19 cellular contexts compared by ENCODE assay signal in genomic region chr6:42969934-42970333, GRCh38. TPM values are rescaled to one million over a fixed set of nuclear protein-coding genes. Genes with fewer than 3 reads are reported as not detected.
DNase-seq lines count a peak whose midpoint lies in the region; ATAC-seq and TF ChIP-seq lines count a peak whose summit lies in the region.
"Had no signal": no experiment of that assay in that cellular context is flagged by ENCODE, and none has a peak within 500 bp of the region (broad histone marks: within the 10 kb centered on the region; RNA-seq: fewer than 3 reads in every experiment).

No MANE protein-coding gene starts in this region.

- no peak overlapping the region for H3K27ac ChIP-seq in HEK293 (ENCODE audit: extremely low read depth, low read depth, low read length)
- H3K27ac ChIP-seq in angular gyrus (ENCODE audit: low read depth, low read length): peak overlapping the region; percentile 72
- no peak overlapping the region for H3K27ac ChIP-seq in endodermal cell (ENCODE audit: low read depth, low read length)

- H3K4me3 ChIP-seq in HEK293 (ENCODE audit: low read depth, low read length): no peak overlapping the region
- H3K4me3 ChIP-seq in endodermal cell (ENCODE audit: low read length): no peak overlapping the region
- H3K4me3 ChIP-seq: GM12878 had no signal

- H3K36me3 ChIP-seq in HEK293 (ENCODE audit: control insufficient read depth in 2 of 2, insufficient read depth in 1 of 2, low read length in 2 of 2) (peaks cover 0 to 42% of the 10 kb centered on the region in 2 experiments; a peak in 2 of 3 replicates), endodermal cell (ENCODE audit: control insufficient read depth, insufficient read depth, low read length) (no peaks in the 10 kb centered on the region)

- WGBS in endodermal cell (ENCODE audit: insufficient coverage in 1 of 2, insufficient read length in 1 of 2), 2 experiments: 93 to 100% methylated on average over 2 to 4 of the region's 4 CpGs

- peaks cover 3% of the 10 kb centered on the region for H3K4me1 Mint-ChIP-seq in endodermal cell

- CTCF ChIA-PET in HEK293 (lab: Yijun Ruan, JAX): no interaction called here

- POLR2A ChIA-PET in HEK293 (lab: Yijun Ruan, JAX): interaction anchor here (2.0 to 4.2 kb wide), 2 partner anchors 9 to 14 kb away, joined by 7 to 20 read pairs; partner anchors contain the start of genes PEX6 and PPP2R5D

- H3K27ac Mint-ChIP-seq in endodermal cell: peak overlapping the region; percentile 39
- H3K27ac Mint-ChIP-seq: B cell; CD4-positive, alpha-beta T cell; IgD-negative memory B cell had no signal

- no peaks in the 10 kb centered on the region for H3K9me3 ChIP-seq in HEK293 (ENCODE audit: control insufficient read depth, insufficient read depth, low read depth, low read length)
- no peaks in the 10 kb centered on the region for H3K9me3 ChIP-seq in endodermal cell (ENCODE audit: control insufficient read depth, low read length)

- TF ChIP-seq CTCF in HEK293 (tag by site-specific recombination; IDR thresholded peaks at IDR 0.05): no peak
- no peak for TF ChIP-seq CTCF in endodermal cell (conservative IDR thresholded peaks at IDR 0.05)

- H3K4me1 ChIP-seq in HEK293 (ENCODE audit: control insufficient read depth, insufficient read depth, low read length) (no peaks in the 10 kb centered on the region), endodermal cell (ENCODE audit: control insufficient read depth, insufficient read depth, low read length) (no peaks in the 10 kb centered on the region)

- no peaks in the 10 kb centered on the region for H3K27me3 Mint-ChIP-seq in endodermal cell (ENCODE audit: insufficient read depth)
- H3K27me3 Mint-ChIP-seq: B cell; CD4-positive, alpha-beta T cell; IgD-negative memory B cell had no signal

- peaks cover 24% of the 10 kb centered on the region for H3K36me3 Mint-ChIP-seq in endodermal cell (ENCODE audit: low read depth)

- H3K27me3 ChIP-seq in endodermal cell (ENCODE audit: control insufficient read depth, insufficient read depth, low read length, poor library complexity, severe bottlenecking): no peaks in the 10 kb centered on the region

- H3K4me3 Mint-ChIP-seq in endodermal cell: no peak overlapping the region
- H3K4me3 Mint-ChIP-seq: B cell; CD4-positive, alpha-beta T cell; IgD-negative memory B cell had no signal

- no peaks in the 10 kb centered on the region for H3K9me3 Mint-ChIP-seq in endodermal cell
- H3K9me3 Mint-ChIP-seq: CD4-positive, alpha-beta T cell; IgD-negative memory B cell had no signal

- H3K9ac ChIP-seq in endodermal cell (ENCODE audit: extremely low read depth, low read length, poor library complexity, severe bottlenecking): no peak overlapping the region

- ATAC-seq in GM18867 (IDR thresholded peaks at IDR 0.05; ENCODE audit: unreplicated experiment): no peak
- ATAC-seq: GM12878 had no signal

- DNase-seq in AG20443 (ENCODE audit: low spot score) (peak; percentile 2), endodermal cell (no peak), foreskin melanocyte (no peak), cerebellar nuclear complex (lab: John Stamatoyannopoulos, UW) (no peak)
- no peak for DNase-seq in activated effector memory CD4-positive, alpha-beta T cell treated with Interleukin-2 at 50 U/mL for 16 hours
- DNase-seq: ACHN; C1 segment of cervical spinal cord; Calu3; CD4-positive, alpha-beta T cell; DMS 273 treated with DMSO at 0.1 percent for 48 hours; HCEC 1CT had no signal

TF ChIP-seq in HEK293, 187 proteins besides CTCF, POLR2A, EP300 and RAD21:
- TF ChIP-seq KLF7 (tag by site-specific recombination; IDR thresholded peaks at IDR 0.05; ENCODE audit: borderline replicate concordance) (no peak), ZFHX2 (tag by site-specific recombination; conservative IDR thresholded peaks at IDR 0.05) (0 out of 2 replicates have a peak, but pooled peaks have one; percentile 22), ZNF596 (tag by site-specific recombination; IDR thresholded peaks at IDR 0.05) (no peak), ZNF214 (tag by site-specific recombination; IDR thresholded peaks at IDR 0.05; ENCODE audit: borderline replicate concordance) (no peak), ZBTB17 (tag by site-specific recombination; IDR thresholded peaks at IDR 0.05) (no peak), EGR2 (tag by site-specific recombination; IDR thresholded peaks at IDR 0.05; ENCODE audit: low read depth) (0 out of 2 replicates have a peak, but pooled peaks have one; percentile 33), RBAK (tag by site-specific recombination; IDR thresholded peaks at IDR 0.05) (no peak), PRDM10 (tag by site-specific recombination; IDR thresholded peaks at IDR 0.05) (no peak), ZNF707 (tag by site-specific recombination; IDR thresholded peaks at IDR 0.05) (no peak), ZNF132 (tag by site-specific recombination; IDR thresholded peaks at IDR 0.05; ENCODE audit: borderline replicate concordance) (no peak), ZNF311 (tag by site-specific recombination; IDR thresholded peaks at IDR 0.05; ENCODE audit: borderline replicate concordance) (no peak), ZNF585B (tag by site-specific recombination; IDR thresholded peaks at IDR 0.05) (no peak), TCF7L2 (IDR thresholded peaks at IDR 0.05; ENCODE audit: borderline replicate concordance, low read depth, low read length) (no peak), GLI4 (tag by site-specific recombination; IDR thresholded peaks at IDR 0.05) (no peak)

RNA-seq across cellular contexts. Expression of gene PEX6, which starts 9.0 kb away (rescaled TPM):
- 10 to 100 TPM; 17.2 to 21.4 TPM for total RNA-seq in endodermal cell
- polyA plus RNA-seq in endodermal cell (2013, experiment 1 of 2): 8.5 TPM
- 7.7 TPM for polyA plus RNA-seq in endodermal cell (2013, experiment 2 of 2)

RNA-seq across cellular contexts. Expression of gene GNMT, which starts 9.4 kb away (rescaled TPM):
- under 1 TPM; 0.75 to 0.84 TPM for total RNA-seq in endodermal cell
- 1.1 TPM for polyA plus RNA-seq in endodermal cell (2013, experiment 1 of 2)
- polyA plus RNA-seq in endodermal cell (2013, experiment 2 of 2): 1.1 TPM
- total RNA-seq: Daoy, H4 had no signal

RNA-seq across cellular contexts. Expression of gene PPP2R5D, which starts 14.4 kb away (rescaled TPM):
- total RNA-seq in endodermal cell: 10 to 100 TPM; 57.5 to 59.1 TPM
- 62.5 TPM for polyA plus RNA-seq in endodermal cell (2013, experiment 1 of 2)
- polyA plus RNA-seq in endodermal cell (2013, experiment 2 of 2): 65.9 TPM

RNA-seq across cellular contexts. Expression of gene CNPY3, which starts 40.7 kb away (rescaled TPM):
- 10 to 100 TPM; 72.7 to 73.6 TPM for total RNA-seq in endodermal cell
- polyA plus RNA-seq in endodermal cell (2013, experiment 1 of 2): 57.4 TPM
- polyA plus RNA-seq in endodermal cell (2013, experiment 2 of 2): 50.6 TPM

RNA-seq across cellular contexts. Expression of gene MEA1, which starts 43.8 kb away (rescaled TPM):
- 100 to 1,000 TPM in 1 of 2 donors, 10 to 100 TPM in 1; 93.3 to 104 TPM for total RNA-seq in endodermal cell
- polyA plus RNA-seq in endodermal cell (2013, experiment 1 of 2): 93.7 TPM
- polyA plus RNA-seq in endodermal cell (2013, experiment 2 of 2): 85.4 TPM
